ENCODE assay signal across 8 cellular contexts in genomic region chr19:47257411-47258169, GRCh38. TPM values are rescaled to one million over a fixed set of nuclear protein-coding genes. Genes with fewer than 3 reads are reported as not detected.
A peak's percentile ranks its signal among the peaks of the same experiment; 100 is the strongest.
DNase-seq lines count a peak whose midpoint lies in the region; ATAC-seq, FAIRE-seq and TF ChIP-seq lines count a peak whose summit lies in the region.

No MANE protein-coding gene starts in this region.

- TF ChIP-seq EP300 in esophagus muscularis mucosa (IDR thresholded peaks at IDR 0.05), result peak; percentile 19

- DNase-seq in SJCRH30 (no peak), esophagus muscularis mucosa (ENCODE audit: extremely low spot score) (no peak), pancreas (peak in 2 of 6 donors; percentile 56 to 58), NCI-H2107 (lab: John Stamatoyannopoulos, UW) (no peak), hippocampal formation (lab: John Stamatoyannopoulos, UW) (no peak), SHP77 treated with DMSO at 0.1 percent for 48 hours (lab: John Stamatoyannopoulos, UW) (no peak)

- H3K9me3 ChIP-seq in SJCRH30 (replicated peaks), result no peaks in the 10 kb centered on the region
- no peaks in the 10 kb centered on the region for H3K9me3 ChIP-seq in esophagus muscularis mucosa
- no peaks in the 10 kb centered on the region for H3K9me3 ChIP-seq in pancreas

- 4% methylated on average over 29 of the region's 29 CpGs for WGBS in esophagus muscularis mucosa
- WGBS in pancreas, 2 donors, result 1 to 2% methylated on average over 29 of the region's 29 CpGs

- H3K4me1 ChIP-seq in SJCRH30 (peaks cover 14% of the 10 kb centered on the region), esophagus muscularis mucosa (peaks cover 27 to 48% (median 39%) of the 10 kb centered on the region in 4 donors), pancreas (peaks cover 0 to 19% (median 17%) of the 10 kb centered on the region in 3 donors)

- FAIRE-seq in pancreas (lab: Jason Lieb, UNC), result no peak

- H3K36me3 ChIP-seq in SJCRH30 (peaks cover 8% of the 10 kb centered on the region; the same call in 1 of the 2 replicates), esophagus muscularis mucosa (peaks cover 22 to 45% (median 43%) of the 10 kb centered on the region in 4 donors), pancreas (peaks cover 0 to 11% (median 0%) of the 10 kb centered on the region in 3 donors)

- TF ChIP-seq POLR2A in esophagus muscularis mucosa (IDR thresholded peaks at IDR 0.05; ENCODE audit: low read depth), result peak; percentile 20

- TF ChIP-seq CTCF in esophagus muscularis mucosa (IDR thresholded peaks at IDR 0.05) (no peak), pancreas (IDR thresholded peaks at IDR 0.05) (no peak)

- ATAC-seq in GM21526 (IDR thresholded peaks at IDR 0.05; ENCODE audit: low FRiP score, unreplicated experiment) (peak; percentile 4), pancreas (no peak), GM21367 (IDR thresholded peaks at IDR 0.05; ENCODE audit: unreplicated experiment) (no peak)

- no peaks in the 10 kb centered on the region for H3K27me3 ChIP-seq in SJCRH30
- no peaks in the 10 kb centered on the region for H3K27me3 ChIP-seq in esophagus muscularis mucosa
- no peaks in the 10 kb centered on the region for H3K27me3 ChIP-seq in pancreas

- intact Hi-C loops in esophagus muscularis mucosa (cut with DNase I), result no loop called here
- intact Hi-C loops in pancreas (cut with DNase I), result no loop called here

- H3K27ac ChIP-seq in SJCRH30 (peak overlapping the region; percentile 64), esophagus muscularis mucosa (replicated peaks in 1 of 4) (peak overlapping the region; percentile 89 to 93 (median 91)), pancreas (peak overlapping the region; percentile 84 to 94 (median 88))

- H3K4me3 ChIP-seq in SJCRH30 (peak overlapping the region; percentile 61), esophagus muscularis mucosa (peak overlapping the region; percentile 52 to 67 (median 58)), pancreas (peak overlapping the region; percentile 8 to 51 (median 30))

RNA-seq across cellular contexts. Expression of gene CCDC9, which starts 1.3 kb away (rescaled TPM):
- 7.2 and 10.7 TPM in 2 replicates for total RNA-seq in SJCRH30 (2014; rRNA removed; shearing (Covaris generic))
- total RNA-seq in esophagus muscularis mucosa, result 10 to 100 TPM; 22.4 to 30.6 (median 25.5) TPM
- total RNA-seq in pancreas, result 10 to 100 TPM; 24.6 to 67.3 (median 34.7) TPM
- 100 to 1,000 TPM in 1 of 2 donors, 10 to 100 TPM in 1; 38.3 to 102 TPM for polyA plus RNA-seq in pancreas

RNA-seq across cellular contexts. Expression of gene INAFM1, which starts 17.1 kb away (rescaled TPM):
- 1.4 and 2.4 TPM in 2 replicates for total RNA-seq in SJCRH30 (2014; rRNA removed; shearing (Covaris generic))
- 10 to 100 TPM; 12.5 to 17.4 (median 16.9) TPM for total RNA-seq in esophagus muscularis mucosa
- 10 to 100 TPM; 10.6 to 37.7 (median 13.5) TPM for total RNA-seq in pancreas
- 10 to 100 TPM; 25.6 to 29.7 TPM for polyA plus RNA-seq in pancreas

RNA-seq across cellular contexts. Expression of gene BBC3, which starts 26.6 kb away (rescaled TPM):
- total RNA-seq in SJCRH30 (2014; rRNA removed; shearing (Covaris generic)), result 1.7 and 2.3 TPM in 2 replicates
- total RNA-seq in esophagus muscularis mucosa (10 to 100 TPM in 2 of 4 donors, 1 to 10 TPM in 2; 5.0 to 21.3 (median 11.5) TPM), pancreas (10 to 100 TPM in 3 of 6 donors, 1 to 10 TPM in 3; 6.8 to 19.4 (median 9.2) TPM)
- 10 to 100 TPM in 1 of 2 donors, 1 to 10 TPM in 1; 5.5 to 11.3 TPM for polyA plus RNA-seq in pancreas

RNA-seq across cellular contexts. Expression of gene C5AR1, which starts 52.1 kb away (rescaled TPM):
- not detected in 2 replicates for total RNA-seq in SJCRH30 (2014; rRNA removed; shearing (Covaris generic))
- total RNA-seq in esophagus muscularis mucosa (10 to 100 TPM in 1 of 4 donors, 1 to 10 TPM in 3; 5.0 to 32.6 (median 7.0) TPM), pancreas (10 to 100 TPM in 2 of 6 donors, 1 to 10 TPM in 4; 1.2 to 10.4 (median 4.5) TPM)
- 1 to 10 TPM; 2.3 to 4.1 TPM for polyA plus RNA-seq in pancreas
